ENCODE assay signal across 1 cellular context in genomic region chrX:48919947-48920712, GRCh38.
TF ChIP-seq lines count a peak whose summit lies in the region.

No MANE protein-coding gene starts in this region.

TF ChIP-seq in H1, 55 proteins besides CTCF, POLR2A, EP300 and RAD21:
- no peak for TF ChIP-seq SP2 (IDR thresholded peaks at IDR 0.05; ENCODE audit: low read length)
- TF ChIP-seq RXRA (IDR thresholded peaks at IDR 0.05; ENCODE audit: insufficient read depth, low read depth, low read length) = no peak
- TF ChIP-seq SIX5 (IDR thresholded peaks at IDR 0.05; ENCODE audit: low read depth, low read length) = no peak
- no peak for TF ChIP-seq EZH2 (IDR thresholded peaks at IDR 0.05; ENCODE audit: low read depth, low read length, severe bottlenecking)
- no peak for TF ChIP-seq KDM4A (IDR thresholded peaks at IDR 0.05; ENCODE audit: low read depth, low read length, severe bottlenecking)
- no peak for TF ChIP-seq MAFK (IDR thresholded peaks at IDR 0.05; ENCODE audit: low read depth, low read length)
- TF ChIP-seq EGR1 (IDR thresholded peaks at IDR 0.05; ENCODE audit: borderline replicate concordance, low read depth, low read length) = no peak
- no peak for TF ChIP-seq SIN3A (conservative IDR thresholded peaks at IDR 0.05 in 1 of 2, IDR thresholded peaks at IDR 0.05 in 1 of 2; ENCODE audit: low read depth in 1 of 2, low read length in 2 of 2)
- no peak for TF ChIP-seq CEBPB (IDR thresholded peaks at IDR 0.05; ENCODE audit: low read depth, low read length)
- TF ChIP-seq TBP (IDR thresholded peaks at IDR 0.05; ENCODE audit: low read depth, low read length) = no peak
- TF ChIP-seq KDM5A (IDR thresholded peaks at IDR 0.05; ENCODE audit: low read length) = no peak
- no peak for TF ChIP-seq BRCA1 (IDR thresholded peaks at IDR 0.05; ENCODE audit: low read depth, low read length)
- no peak for TF ChIP-seq TAF7 (optimal IDR thresholded peaks at IDR 0.05; ENCODE audit: borderline replicate concordance, low read depth, low read length)
- TF ChIP-seq BCL11A (IDR thresholded peaks at IDR 0.05; ENCODE audit: low read depth in 2 of 2, low read length in 2 of 2) = no peak
- no peak for TF ChIP-seq RNF2 (IDR thresholded peaks at IDR 0.05; ENCODE audit: borderline replicate concordance, low read depth, low read length, missing control alignments, poor library complexity, severe bottlenecking)
- no peak for TF ChIP-seq YY1 (IDR thresholded peaks at IDR 0.05; ENCODE audit: low read depth, low read length)
- no peak for TF ChIP-seq CTBP2 (IDR thresholded peaks at IDR 0.05; ENCODE audit: borderline replicate concordance, insufficient read depth, insufficient read length, low read length)
- TF ChIP-seq RBBP5 (IDR thresholded peaks at IDR 0.05; ENCODE audit: borderline replicate concordance, low read depth, low read length) = no peak
- TF ChIP-seq ASH2L (IDR thresholded peaks at IDR 0.05; ENCODE audit: low read length) = no peak
- no peak for TF ChIP-seq GABPA (IDR thresholded peaks at IDR 0.05; ENCODE audit: borderline replicate concordance, insufficient read depth, low read length)
